26 cellular contexts compared by ENCODE assay signal in genomic region chr1:37031419-37031818, GRCh38. TPM values are rescaled to one million over a fixed set of nuclear protein-coding genes. Genes with fewer than 3 reads are reported as not detected.
"Had no signal": no experiment of that assay in that cellular context is flagged by ENCODE, and none has a peak within 500 bp of the region (broad histone marks: within the 10 kb centered on the region; RNA-seq: fewer than 3 reads in every experiment).

No MANE protein-coding gene starts in this region.

- DNase-seq: activated CD4-positive, alpha-beta memory T cell treated with anti-CD3 and anti-CD28 coated beads, Interleukin-2, amount 10 ng/mL, durations not matched to agents 7 days and 5 days; activated CD4-positive, alpha-beta T cell treated with anti-CD3 and anti-CD28 coated beads for 36 hours; activated CD4-positive, alpha-beta T cell treated with anti-CD3 and anti-CD28 coated beads, Interleukin-2, amount 50 U/mL, for 1 hour; activated gamma-delta T cell; activated naive CD4-positive, alpha-beta T cell treated with anti-CD3 and anti-CD28 coated beads for 36 hours; activated T-cell treated with anti-CD3 and anti-CD28 coated beads for 4 hours; activated T-cell treated with anti-CD3 and anti-CD28 coated beads, Interleukin-2, amount 50 U/mL, for 48 hours; amygdala; brain microvascular endothelial cell; MG63; MV-4-11; NCI-H1105; NCI-H1436; NCI-H1694 treated with DMSO at 0.1 percent for 48 hours; NCI-H2029 treated with DMSO at 0.1 percent for 48 hours; NCI-H226; NCI-H69; Peyer's patch; SHP77 had no signal

- H3K4me3 Mint-ChIP-seq: activated CD4-positive, alpha-beta memory T cell treated with anti-CD3 and anti-CD28 coated beads, Interleukin-2, amount 10 ng/mL, durations not matched to agents 7 days and 5 days; activated CD4-positive, alpha-beta T cell treated with anti-CD3 and anti-CD28 coated beads for 36 hours; activated naive CD4-positive, alpha-beta T cell treated with anti-CD3 and anti-CD28 coated beads for 36 hours; activated naive CD8-positive, alpha-beta T cell; activated T-helper 17 cell treated with anti-CD3 and anti-CD28 coated beads, Interleukin-2, amount 50 U/mL, for 72 hours; T-helper 1 cell treated with Interleukin-12 subunit alpha and Interleukin-12 subunit beta and Interleukin-4 antibody, amounts not matched to agents 30 μg/mL and 1 μg/mL, for 36 hours had no signal

- H3K36me3 ChIP-seq: brain microvascular endothelial cell, cardiac muscle cell, MG63, Peyer's patch, SJSA1 had no signal

- H3K27ac Mint-ChIP-seq: activated CD4-positive, alpha-beta memory T cell treated with anti-CD3 and anti-CD28 coated beads, Interleukin-2, amount 10 ng/mL, durations not matched to agents 7 days and 5 days; activated CD4-positive, alpha-beta T cell treated with anti-CD3 and anti-CD28 coated beads for 36 hours; activated naive CD4-positive, alpha-beta T cell treated with anti-CD3 and anti-CD28 coated beads for 36 hours; activated naive CD8-positive, alpha-beta T cell; activated T-helper 17 cell treated with anti-CD3 and anti-CD28 coated beads, Interleukin-2, amount 50 U/mL, for 72 hours; T-helper 1 cell treated with Interleukin-12 subunit alpha and Interleukin-12 subunit beta and Interleukin-4 antibody, amounts not matched to agents 30 μg/mL and 1 μg/mL, for 36 hours had no signal

- H3K27ac ChIP-seq: brain microvascular endothelial cell, cardiac muscle cell, Peyer's patch, SJSA1 had no signal

- ATAC-seq: activated CD4-positive, alpha-beta T cell treated with anti-CD3 and anti-CD28 coated beads for 36 hours; activated T-helper 17 cell treated with anti-CD3 and anti-CD28 coated beads, Interleukin-2, amount 50 U/mL, for 72 hours had no signal

- H3K9me3 Mint-ChIP-seq: activated CD4-positive, alpha-beta memory T cell treated with anti-CD3 and anti-CD28 coated beads, Interleukin-2, amount 10 ng/mL, durations not matched to agents 7 days and 5 days; activated naive CD4-positive, alpha-beta T cell treated with anti-CD3 and anti-CD28 coated beads for 36 hours; activated T-helper 17 cell treated with anti-CD3 and anti-CD28 coated beads, Interleukin-2, amount 50 U/mL, for 72 hours; T-helper 1 cell treated with Interleukin-12 subunit alpha and Interleukin-12 subunit beta and Interleukin-4 antibody, amounts not matched to agents 30 μg/mL and 1 μg/mL, for 36 hours had no signal

- H3K36me3 Mint-ChIP-seq: activated naive CD8-positive, alpha-beta T cell had no signal

- H3K4me1 ChIP-seq: SJSA1 had no signal

- H3K4me3 ChIP-seq: cardiac muscle cell, MG63, Peyer's patch, SJSA1 had no signal

- H3K4me1 Mint-ChIP-seq: activated CD4-positive, alpha-beta memory T cell treated with anti-CD3 and anti-CD28 coated beads, Interleukin-2, amount 10 ng/mL, durations not matched to agents 7 days and 5 days had no signal

- H3K9me3 ChIP-seq: MG63, Peyer's patch, SJSA1 had no signal

RNA-seq across cellular contexts. Expression of gene GRIK3, which starts 2.9 kb away (rescaled TPM):
- total RNA-seq: activated CD4-positive, alpha-beta memory T cell treated with anti-CD3 and anti-CD28 coated beads, Interleukin-2, amount 10 ng/mL, durations not matched to agents 7 days and 5 days; activated CD4-positive, alpha-beta T cell treated with anti-CD3 and anti-CD28 coated beads for 36 hours; activated CD8-positive, alpha-beta memory T cell treated with anti-CD3 and anti-CD28 coated beads for 36 hours; activated naive CD4-positive, alpha-beta T cell treated with anti-CD3 and anti-CD28 coated beads for 36 hours; activated T-helper 17 cell treated with anti-CD3 and anti-CD28 coated beads, Interleukin-2, amount 50 U/mL, for 72 hours; NCI-H460; SJSA1 had no signal
